ENCODE assay signal across 8 cellular contexts in genomic region chr2:127067620-127068350, GRCh38. TPM values are rescaled to one million over a fixed set of nuclear protein-coding genes. Genes with fewer than 3 reads are reported as not detected.
DNase-seq lines count a peak whose midpoint lies in the region; ATAC-seq and FAIRE-seq lines count a peak whose summit lies in the region.

No MANE protein-coding gene starts in this region.

- peak overlapping the region; percentile 69 for H3K27ac Mint-ChIP-seq in activated CD4-positive, alpha-beta memory T cell treated with anti-CD3 and anti-CD28 coated beads for 36 hours
- peak overlapping the region; percentile 94 for H3K27ac Mint-ChIP-seq in dendritic cell treated with granulocyte-macrophage colony-stimulating factor and Interleukin-4, amounts not matched to agents 40 ng/mL and 50 ng/mL, for 4 days

- no peak for ATAC-seq in GM19035 (IDR thresholded peaks at IDR 0.05; ENCODE audit: unreplicated experiment)

- peak; percentile 87 for FAIRE-seq in GM18507 (lab: Jason Lieb, UNC)

- CTCF ChIA-PET in activated CD4-positive, alpha-beta memory T cell treated with anti-CD3 and anti-CD28 coated beads for 36 hours (lab: Charles Lee), result interaction anchor here (0.6 to 3.7 kb wide), 23 partner anchors 11 to 583 kb away, joined by 3 to 61 read pairs (median 4); partner anchors contain the start of genes BIN1 and ERCC3

- peaks cover 9% of the 10 kb centered on the region for H3K36me3 Mint-ChIP-seq in activated CD4-positive, alpha-beta memory T cell treated with anti-CD3 and anti-CD28 coated beads for 36 hours
- H3K36me3 Mint-ChIP-seq in dendritic cell treated with granulocyte-macrophage colony-stimulating factor and Interleukin-4, amounts not matched to agents 40 ng/mL and 50 ng/mL, for 4 days (ENCODE audit: low read depth), result no peaks in the 10 kb centered on the region

- intact Hi-C loops in activated CD4-positive, alpha-beta memory T cell treated with anti-CD3 and anti-CD28 coated beads for 36 hours (cut with micrococcal nuclease), result loop anchor here (1.0 kb wide), 2 partner anchors 13 to 40 kb away; partner anchors contain the start of gene BIN1
- intact Hi-C loops in dendritic cell treated with granulocyte-macrophage colony-stimulating factor and Interleukin-4, amounts not matched to agents 40 ng/mL and 50 ng/mL, for 4 days (cut with micrococcal nuclease), result loop anchor here (2.0 kb wide), 1 partner anchor 39 kb away; the partner anchor contains the start of gene BIN1

- H3K9me3 Mint-ChIP-seq in activated CD4-positive, alpha-beta memory T cell treated with anti-CD3 and anti-CD28 coated beads for 36 hours, result no peaks in the 10 kb centered on the region
- H3K9me3 Mint-ChIP-seq in dendritic cell treated with granulocyte-macrophage colony-stimulating factor and Interleukin-4, amounts not matched to agents 40 ng/mL and 50 ng/mL, for 4 days, result no peaks in the 10 kb centered on the region

- no peaks in the 10 kb centered on the region for H3K27me3 Mint-ChIP-seq in activated CD4-positive, alpha-beta memory T cell treated with anti-CD3 and anti-CD28 coated beads for 36 hours
- H3K27me3 Mint-ChIP-seq in dendritic cell treated with granulocyte-macrophage colony-stimulating factor and Interleukin-4, amounts not matched to agents 40 ng/mL and 50 ng/mL, for 4 days, result peaks cover 14% of the 10 kb centered on the region

- H3K4me3 Mint-ChIP-seq in activated CD4-positive, alpha-beta memory T cell treated with anti-CD3 and anti-CD28 coated beads for 36 hours, result no peak overlapping the region
- H3K4me3 Mint-ChIP-seq in dendritic cell treated with granulocyte-macrophage colony-stimulating factor and Interleukin-4, amounts not matched to agents 40 ng/mL and 50 ng/mL, for 4 days, result no peak overlapping the region

- POLR2A ChIA-PET in activated CD4-positive, alpha-beta memory T cell treated with anti-CD3 and anti-CD28 coated beads for 36 hours (lab: Charles Lee), result interaction anchor here (0.6 to 1.7 kb wide), 3 partner anchors 13 to 410 kb away, joined by 4 read pairs; no protein-coding TSS in a partner anchor

- H3K4me1 Mint-ChIP-seq in activated CD4-positive, alpha-beta memory T cell treated with anti-CD3 and anti-CD28 coated beads for 36 hours (ENCODE audit: low read depth), result peaks cover 28% of the 10 kb centered on the region
- peaks cover 53% of the 10 kb centered on the region for H3K4me1 Mint-ChIP-seq in dendritic cell treated with granulocyte-macrophage colony-stimulating factor and Interleukin-4, amounts not matched to agents 40 ng/mL and 50 ng/mL, for 4 days (ENCODE audit: low read depth)

- DNase-seq in AG08396 (ENCODE audit: low spot score) (peak; percentile 74), GM18507 (ENCODE audit: extremely low spot score, insufficient read length, low read depth) (peak; percentile 57), NCI-H1048 (lab: John Stamatoyannopoulos, UW) (peak; percentile 20), lung microvascular endothelial cell (ENCODE audit: low read depth in 2 of 2) (peak; percentile 74)
- DNase-seq in activated CD4-positive, alpha-beta memory T cell treated with anti-CD3 and anti-CD28 coated beads for 36 hours, result peak; percentile 85
- peak; percentile 40 to 62 for DNase-seq in stimulated activated CD8-positive, alpha-beta memory T cell treated with anti-CD3 and anti-CD28 coated beads, Interleukin-2, amount 100 ng/mL, for 48 hours (ENCODE audit: low read depth in 2 of 2)

RNA-seq across cellular contexts. Expression of gene BIN1, which starts 39.2 kb away (rescaled TPM):
- 10 to 100 TPM; 55.4 to 58.2 TPM for total RNA-seq in activated CD4-positive, alpha-beta memory T cell treated with anti-CD3 and anti-CD28 coated beads for 36 hours
- 30.0 and 37.3 TPM in 2 replicates for total RNA-seq in lung microvascular endothelial cell

Comparison
In these comparisons a context has a peak if more than half of its experiments do, and no peak if none do; other contexts are left out.
1. DNase-seq: peak in every context shown above with its lines; median percentile 85 in activated CD4-positive, alpha-beta memory T cell treated with anti-CD3 and anti-CD28 coated beads for 36 hours; 74 in AG08396; 74 in lung microvascular endothelial cell; 57 in GM18507; 51 in stimulated activated CD8-positive, alpha-beta memory T cell treated with anti-CD3 and anti-CD28 coated beads, Interleukin-2, amount 100 ng/mL, for 48 hours; 20 in NCI-H1048.